ENCODE assay signal across 37 cellular contexts in genomic region chr5:117296872-117297271, GRCh38.
"Had no signal": no experiment of that assay in that cellular context is flagged by ENCODE, and none has a peak within 500 bp of the region (broad histone marks: within the 10 kb centered on the region; RNA-seq: fewer than 3 reads in every experiment).

No MANE protein-coding gene starts in this region.

- H3K4me3 ChIP-seq: adrenal gland, body of pancreas, breast epithelium, Peyer's patch had no signal

- H3K27me3 ChIP-seq: adrenal gland, body of pancreas, breast epithelium, Peyer's patch had no signal

- H3K4me3 Mint-ChIP-seq: activated B cell treated with CpG ODN at 0.5 μM for 24 hours; activated CD4-positive, alpha-beta memory T cell treated with anti-CD3 and anti-CD28 coated beads for 36 hours; activated naive CD4-positive, alpha-beta T cell treated with anti-CD3 and anti-CD28 coated beads for 36 hours; activated T-cell treated with anti-CD3 and anti-CD28 coated beads, Interleukin-2, amount 50 U/mL, for 4 hours; activated T-helper 1 cell treated with anti-CD3 and anti-CD28 coated beads, Interleukin-12 subunit alpha, Interleukin-12 subunit beta, Interleukin-2, Interleukin-4 antibody, amounts not matched to agents 30 ng/mL and 10 ng/mL and 1 ng/mL, durations not matched to agents 14 hours and 24 hours and 36 hours had no signal

- H3K36me3 Mint-ChIP-seq: activated CD4-positive, alpha-beta memory T cell treated with anti-CD3 and anti-CD28 coated beads for 36 hours; activated naive CD4-positive, alpha-beta T cell treated with anti-CD3 and anti-CD28 coated beads, Interleukin-2, amount 50 U/mL, for 72 hours had no signal

- H3K9me3 ChIP-seq: adrenal gland, Peyer's patch had no signal

- H3K4me1 ChIP-seq: adrenal gland, body of pancreas, breast epithelium, Peyer's patch had no signal

- H3K4me2 ChIP-seq: KMS-11 had no signal

- H3K4me1 Mint-ChIP-seq: activated B cell treated with CpG ODN at 0.5 μM for 24 hours had no signal

- H3K27me3 Mint-ChIP-seq: activated B cell treated with CpG ODN at 0.5 μM for 24 hours; activated CD4-positive, alpha-beta memory T cell treated with anti-CD3 and anti-CD28 coated beads for 36 hours had no signal

- H3K9ac ChIP-seq: KMS-11 had no signal

- DNase-seq: activated B cell treated with CpG ODN at 0.5 μM for 24 hours; activated CD4-positive, alpha-beta memory T cell treated with anti-CD3 and anti-CD28 coated beads for 36 hours; activated CD4-positive, alpha-beta T cell treated with anti-CD3 and anti-CD28 coated beads for 4 hours; activated CD4-positive, alpha-beta T cell treated with anti-CD3 and anti-CD28 coated beads, Interleukin-2, amount 50 U/mL, for 1 hour; activated CD4-positive, CD25-positive, alpha-beta regulatory T cell treated with anti-CD3 and anti-CD28 coated beads, Interleukin-2, amount 50 U/mL, for 72 hours; activated CD8-positive, alpha-beta memory T cell treated with anti-CD3 and anti-CD28 coated beads, Interleukin-2, amount 50 U/mL, for 4 hours; activated gamma-delta T cell treated with Interleukin-2 at 50 U/mL for 16 hours; activated naive CD4-positive, alpha-beta T cell treated with anti-CD3 and anti-CD28 coated beads for 36 hours; activated T-cell treated with anti-CD3 and anti-CD28 coated beads for 4 hours; activated T-cell treated with anti-CD3 and anti-CD28 coated beads, Interleukin-2, amount 50 U/mL, for 4 hours; adrenal gland; body of pancreas; caudate nucleus; MM.1S; NCI-H1092 treated with DMSO at 0.1 percent for 48 hours; NCI-H1417; NCI-H146; NCI-H187; NCI-H2029 treated with DMSO at 0.1 percent for 48 hours; NCI-H2107; NCI-H2171; NCI-H510A; NCI-H526; NCI-H748 treated with DMSO at 0.1 percent for 48 hours; NK-92 treated with Interleukin-12 subunit alpha and Interleukin-12 subunit beta, amount 100 ng/mL, for 24 hours; PC-3; Peyer's patch; Right ventricle myocardium superior; SW 1271; T-helper 1 cell; T-helper 2 cell; T-helper 9 cell had no signal

- H3K27ac ChIP-seq: adrenal gland, body of pancreas, breast epithelium, KMS-11, Peyer's patch, VCaP had no signal

- H3K27ac Mint-ChIP-seq: activated B cell treated with CpG ODN at 0.5 μM for 24 hours; activated CD4-positive, alpha-beta memory T cell treated with anti-CD3 and anti-CD28 coated beads for 36 hours; activated naive CD4-positive, alpha-beta T cell treated with anti-CD3 and anti-CD28 coated beads for 36 hours; activated naive CD4-positive, alpha-beta T cell treated with anti-CD3 and anti-CD28 coated beads, Interleukin-2, amount 50 U/mL, for 72 hours; activated T-helper 1 cell treated with anti-CD3 and anti-CD28 coated beads, Interleukin-12 subunit alpha, Interleukin-12 subunit beta, Interleukin-2, Interleukin-4 antibody, amounts not matched to agents 30 ng/mL and 10 ng/mL and 1 ng/mL, durations not matched to agents 14 hours and 24 hours and 36 hours had no signal

- H3K36me3 ChIP-seq: adrenal gland, breast epithelium, Peyer's patch had no signal

- ATAC-seq: activated naive CD4-positive, alpha-beta T cell treated with anti-CD3 and anti-CD28 coated beads, Interleukin-2, amount 50 U/mL, for 72 hours; activated T-cell treated with anti-CD3 and anti-CD28 coated beads, Interleukin-2, amount 50 U/mL, for 4 hours; body of pancreas; PC-3 had no signal
